7 cellular contexts compared by ENCODE assay signal in genomic region chr18:48931680-48932461, GRCh38. TPM values are rescaled to one million over a fixed set of nuclear protein-coding genes. Genes with fewer than 3 reads are reported as not detected.
DNase-seq lines count a peak whose midpoint lies in the region; ATAC-seq and TF ChIP-seq lines count a peak whose summit lies in the region.

No MANE protein-coding gene starts in this region.

- H4K20me1 ChIP-seq in Loucy (ENCODE audit: insufficient read depth, low read length, poor library complexity, severe bottlenecking), result peaks cover 98% of the 10 kb centered on the region

- no peak overlapping the region for H2AFZ ChIP-seq in Loucy (ENCODE audit: low read length)
- no peak overlapping the region for H2AFZ ChIP-seq in parathyroid adenoma

- CTCF ChIA-PET in MCF 10A (lab: Yijun Ruan, JAX), result interaction anchor here (1.3 kb wide), 1 partner anchor 13 kb away, joined by 4 read pairs; no protein-coding TSS in a partner anchor

- H3K27me3 ChIP-seq in Loucy (ENCODE audit: insufficient read depth, low read length, poor library complexity, severe bottlenecking) (no peaks in the 10 kb centered on the region), parathyroid adenoma (ENCODE audit: control insufficient read depth, insufficient read depth, low read length) (no peaks in the 10 kb centered on the region)

- peak overlapping the region; percentile 22 for H3K27ac ChIP-seq in parathyroid adenoma

- ATAC-seq in GM18909 (IDR thresholded peaks at IDR 0.05; ENCODE audit: poor library complexity, unreplicated experiment), result peak; percentile 26

- POLR2A ChIA-PET in MCF 10A (lab: Yijun Ruan, JAX), result interaction anchor here (0.6 kb wide), 1 partner anchor 186 kb away, joined by 3 read pairs; no protein-coding TSS in a partner anchor

- H3K27ac Mint-ChIP-seq in MCF 10A (ENCODE audit: low read depth, unreplicated experiment), result peak overlapping the region; percentile 42

- DNase-seq in MCF 10A (ENCODE audit: unreplicated experiment) (no peak), ecto neural progenitor cell (ENCODE audit: low spot score) (no peak), globus pallidus (ENCODE audit: low spot score) (no peak), SHP77 (lab: John Stamatoyannopoulos, UW) (no peak)

- no peak overlapping the region for H3K4me3 ChIP-seq in Loucy (ENCODE audit: low read length, poor library complexity, severe bottlenecking)
- no peak overlapping the region for H3K4me3 ChIP-seq in parathyroid adenoma (ENCODE audit: low read depth, low read length)

- peaks cover 51% of the 10 kb centered on the region for H3K4me1 Mint-ChIP-seq in MCF 10A (ENCODE audit: insufficient read depth, unreplicated experiment)

- H3K4me1 ChIP-seq in Loucy (ENCODE audit: insufficient read depth, low read length, poor library complexity, severe bottlenecking), result peaks cover 81% of the 10 kb centered on the region
- H3K4me1 ChIP-seq in parathyroid adenoma, result peaks cover 45% of the 10 kb centered on the region

- TF ChIP-seq CTCF in Loucy (conservative IDR thresholded peaks at IDR 0.05; ENCODE audit: low read length) (no peak), MCF 10A (IDR thresholded peaks at IDR 0.05; ENCODE audit: unreplicated experiment) (no peak), parathyroid adenoma (IDR thresholded peaks at IDR 0.05) (no peak)

- H3K4me2 ChIP-seq in Loucy (ENCODE audit: low read depth, low read length, poor library complexity, severe bottlenecking) (peak overlapping the region; percentile 23), parathyroid adenoma (ENCODE audit: low read length) (peak overlapping the region; percentile 16)

- BruUV-seq in MCF 10A (replicated peaks; lab: Mats Ljungman, UMichigan), result no TSS peak

- intact Hi-C loops in MCF 10A (cut with micrococcal nuclease), result no loop called here

- no peaks in the 10 kb centered on the region for H3K9me3 Mint-ChIP-seq in MCF 10A (ENCODE audit: unreplicated experiment)

- H3K36me3 Mint-ChIP-seq in MCF 10A (ENCODE audit: insufficient read depth, unreplicated experiment), result no peaks in the 10 kb centered on the region

- H3K9me3 ChIP-seq in Loucy (ENCODE audit: insufficient read depth, low read depth, low read length) (no peaks in the 10 kb centered on the region), parathyroid adenoma (ENCODE audit: control insufficient read depth, low read length) (no peaks in the 10 kb centered on the region)

- H3K36me3 ChIP-seq in Loucy (ENCODE audit: insufficient read depth, low read length) (peaks cover 58% of the 10 kb centered on the region), parathyroid adenoma (ENCODE audit: control insufficient read depth, insufficient read depth, low read length) (no peaks in the 10 kb centered on the region)

- H3K79me2 ChIP-seq in Loucy (ENCODE audit: insufficient read depth, low read length), result peaks cover 98% of the 10 kb centered on the region
- H3K79me2 ChIP-seq in parathyroid adenoma, result peaks cover 60% of the 10 kb centered on the region

- no peaks in the 10 kb centered on the region for H3K9me2 ChIP-seq in Loucy (replicated peaks; ENCODE audit: low read depth, low read length)

- H3K27me3 Mint-ChIP-seq in MCF 10A (ENCODE audit: insufficient read depth, unreplicated experiment), result no peaks in the 10 kb centered on the region

- no peaks in the 10 kb centered on the region for H3F3A ChIP-seq in Loucy (ENCODE audit: low read depth)

- H3K4me3 Mint-ChIP-seq in MCF 10A (ENCODE audit: unreplicated experiment), result no peak overlapping the region

- H3K9ac ChIP-seq in Loucy (ENCODE audit: low read depth, low read length, poor library complexity, severe bottlenecking) (no peak overlapping the region), parathyroid adenoma (no peak overlapping the region)

RNA-seq across cellular contexts. Expression of gene SMAD7, which starts 18.9 kb away (rescaled TPM):
- total RNA-seq in MCF 10A (2022), result 9.8 and 12.3 TPM in 2 replicates
